28 cellular contexts compared by ENCODE assay signal in the genomic region with DNA sequence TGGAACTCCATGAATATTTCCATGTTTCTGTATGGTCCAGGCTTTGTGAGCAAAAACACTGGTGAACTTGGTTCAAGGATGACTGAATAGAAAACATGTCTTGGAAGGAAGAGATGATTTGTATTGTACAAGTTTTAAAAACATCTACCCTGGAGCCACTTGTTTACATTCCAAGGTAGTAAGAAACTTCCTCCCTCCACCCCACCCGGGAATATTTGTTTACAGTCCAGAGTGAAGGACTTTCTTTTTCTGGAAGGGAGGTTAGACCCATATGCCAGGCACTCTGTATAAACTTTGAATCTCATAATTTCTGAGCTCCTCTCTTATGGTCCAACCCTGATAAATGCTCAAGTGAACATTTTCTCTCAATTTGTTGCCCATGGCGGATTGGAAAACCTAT.
A peak's percentile ranks its signal among the peaks of the same experiment; 100 is the strongest.
DNase-seq lines count a peak whose midpoint lies in the region; ATAC-seq, FAIRE-seq and TF ChIP-seq lines count a peak whose summit lies in the region.
"Had no signal": no experiment of that assay in that cellular context is flagged by ENCODE, and none has a peak within 500 bp of the region (broad histone marks: within the 10 kb centered on the region; RNA-seq: fewer than 3 reads in every experiment).

No MANE protein-coding gene starts in this region.

- H3K27ac Mint-ChIP-seq in endothelial cell (ENCODE audit: unreplicated experiment) = no peak overlapping the region
- H3K27ac Mint-ChIP-seq: activated T-cell treated with anti-CD3 and anti-CD28 coated beads, Interleukin-2, amount 50 U/mL, for 72 hours; naive B cell; stimulated activated naive CD8-positive, alpha-beta T cell treated with anti-CD3 and anti-CD28 coated beads, Interleukin-15, Interleukin-2, amounts not matched to agents 100 ng/mL and 50 ng/mL, for 24 hours had no signal

- H3K4me3 ChIP-seq in A549 (no peak overlapping the region), SJCRH30 (no peak overlapping the region), fibroblast of pulmonary artery (replicated peaks; ENCODE audit: low read depth, low read length) (no peak overlapping the region), right cardiac atrium (ENCODE audit: low read length) (no peak overlapping the region)
- H3K4me3 ChIP-seq: left ventricle myocardium inferior, thoracic aorta, vagina had no signal

- no peaks in the 10 kb centered on the region for H3K36me3 Mint-ChIP-seq in endothelial cell (ENCODE audit: low read depth, unreplicated experiment)
- H3K36me3 Mint-ChIP-seq: naive B cell had no signal

- H3K36me3 ChIP-seq in SJCRH30 = no peaks in the 10 kb centered on the region
- H3K36me3 ChIP-seq: BE2C, left ventricle myocardium inferior, thoracic aorta, vagina had no signal

- CTCF ChIA-PET in A549 (lab: Yijun Ruan, JAX) = no interaction called here

- intact Hi-C loops in right cardiac atrium (cut with DNase I) = no loop called here

- H3K27me3 ChIP-seq in SJCRH30 (no peaks in the 10 kb centered on the region), right cardiac atrium (ENCODE audit: control insufficient read depth, insufficient read depth) (no peaks in the 10 kb centered on the region)
- H3K27me3 ChIP-seq: BE2C, vagina had no signal

- H3K9me3 ChIP-seq in A549 = no peaks in the 10 kb centered on the region
- H3K9me3 ChIP-seq in SJCRH30 (replicated peaks) = no peaks in the 10 kb centered on the region
- no peaks in the 10 kb centered on the region for H3K9me3 ChIP-seq in right cardiac atrium (ENCODE audit: control insufficient read depth, low read length)
- H3K9me3 ChIP-seq: BE2C, left ventricle myocardium inferior, thoracic aorta, vagina had no signal

- H3K27ac ChIP-seq in A549 = 0 out of 6 replicates have a peak overlapping the region, but pooled peaks of 1 of the 2 experiments have one; percentile 12
- peak overlapping the region; percentile 98 for H3K27ac ChIP-seq in SJCRH30
- H3K27ac ChIP-seq in right cardiac atrium (ENCODE audit: low read length) = no peak overlapping the region
- H3K27ac ChIP-seq: 22Rv1, left ventricle myocardium inferior, thoracic aorta, vagina had no signal

- FAIRE-seq in A549 (lab: Jason Lieb, UNC) = peak; percentile 18

- POLR2A ChIA-PET in A549 (lab: Yijun Ruan, JAX) = no interaction called here

- no peak for DNase-seq in A549 (ENCODE audit: low read depth in 1 of 2, low spot score in 1 of 2)
- peak; percentile 17 for DNase-seq in GM04504 (ENCODE audit: low read depth)
- DNase-seq in SJCRH30 = no peak
- DNase-seq in fibroblast of pulmonary artery (ENCODE audit: low read depth) = peak; percentile 28
- no peak for DNase-seq in endothelial cell (ENCODE audit: low spot score)
- DNase-seq in right cardiac atrium = no peak
- DNase-seq in 8988T = no peak
- no peak for DNase-seq in NCI-H82 (lab: John Stamatoyannopoulos, UW)
- DNase-seq: activated CD4-positive, alpha-beta T cell treated with anti-CD3 and anti-CD28 coated beads, Interleukin-2, amount 50 U/mL, for 1 hour; activated naive CD4-positive, alpha-beta T cell; activated T-cell treated with anti-CD3 and anti-CD28 coated beads, Interleukin-2, amount 50 U/mL, for 72 hours; amniotic stem cell; BE2C; erythroblast; islet precursor cell; left ventricle myocardium inferior; naive B cell; NCI-H1092; NCI-H1694 treated with DMSO at 0.1 percent for 48 hours; NCI-H2171 treated with DMSO at 0.1 percent for 48 hours; NCI-H526; occipital lobe; SHP77 had no signal

- TF ChIP-seq CTCF in A549 (IDR thresholded peaks at IDR 0.05) (no peak), fibroblast of pulmonary artery (IDR thresholded peaks at IDR 0.05; ENCODE audit: low read length, missing control alignments) (no peak), endothelial cell (IDR thresholded peaks at IDR 0.05; ENCODE audit: unreplicated experiment) (no peak)

- H3K9me3 Mint-ChIP-seq in endothelial cell (ENCODE audit: unreplicated experiment) = no peaks in the 10 kb centered on the region
- H3K9me3 Mint-ChIP-seq: stimulated activated naive CD8-positive, alpha-beta T cell treated with anti-CD3 and anti-CD28 coated beads, Interleukin-15, Interleukin-2, amounts not matched to agents 100 ng/mL and 50 ng/mL, for 24 hours had no signal

- 49% methylated on average over 2 of the region's 2 CpGs for WGBS in A549 (ENCODE audit: missing lambda C conversion rate)
- WGBS in right cardiac atrium = 71% methylated on average over 2 of the region's 2 CpGs

- peak overlapping the region; percentile 14; the same call in 2 of the 3 replicates for H3K4me2 ChIP-seq in A549

- ATAC-seq in A549 = no peak
- no peak for ATAC-seq in right cardiac atrium
- ATAC-seq: activated T-cell treated with anti-CD3 and anti-CD28 coated beads, Interleukin-2, amount 50 U/mL, for 72 hours; Panc1 had no signal

- no peaks in the 10 kb centered on the region for H3K4me1 Mint-ChIP-seq in endothelial cell (ENCODE audit: unreplicated experiment)
- H3K4me1 Mint-ChIP-seq: naive B cell had no signal

- TF ChIP-seq EP300 in A549 (IDR thresholded peaks at IDR 0.05) = no peak

- TF ChIP-seq POLR2A in A549 (IDR thresholded peaks at IDR 0.05; ENCODE audit: low read length) = no peak

- H3K4me1 ChIP-seq in A549 (peaks cover 7% of the 10 kb centered on the region; the same call in 1 of the 3 replicates), SJCRH30 (peaks cover 39% of the 10 kb centered on the region), right cardiac atrium (ENCODE audit: control insufficient read depth, insufficient read depth, low read length) (no peaks in the 10 kb centered on the region)
- H3K4me1 ChIP-seq: BE2C, left ventricle myocardium inferior, vagina had no signal

- H3K4me3 Mint-ChIP-seq in endothelial cell (ENCODE audit: unreplicated experiment) = no peak overlapping the region
- H3K4me3 Mint-ChIP-seq: activated T-cell treated with anti-CD3 and anti-CD28 coated beads, Interleukin-2, amount 50 U/mL, for 72 hours; naive B cell; stimulated activated naive CD8-positive, alpha-beta T cell treated with anti-CD3 and anti-CD28 coated beads, Interleukin-15, Interleukin-2, amounts not matched to agents 100 ng/mL and 50 ng/mL, for 24 hours had no signal

- no peaks in the 10 kb centered on the region for H3K27me3 Mint-ChIP-seq in endothelial cell (ENCODE audit: unreplicated experiment)
- H3K27me3 Mint-ChIP-seq: stimulated activated naive CD8-positive, alpha-beta T cell treated with anti-CD3 and anti-CD28 coated beads, Interleukin-15, Interleukin-2, amounts not matched to agents 100 ng/mL and 50 ng/mL, for 24 hours had no signal

- no peak for TF ChIP-seq RAD21 in A549 (conservative IDR thresholded peaks at IDR 0.05 in 1 of 2, IDR thresholded peaks at IDR 0.05 in 1 of 2)

TF ChIP-seq in A549, 52 proteins besides CTCF, POLR2A, EP300 and RAD21:
- TF ChIP-seq ZNF302 (CRISPR knock-in tag; IDR thresholded peaks at IDR 0.05) (no peak), TFCP2L1 (CRISPR knock-in tag; IDR thresholded peaks at IDR 0.05) (no peak), SMC3 (IDR thresholded peaks at IDR 0.05) (no peak), HOXB5 (CRISPR knock-in tag; IDR thresholded peaks at IDR 0.05) (no peak), NR3C1 (IDR thresholded peaks at IDR 0.05) (no peak), FOSB (CRISPR knock-in tag; IDR thresholded peaks at IDR 0.05) (no peak), ZC3H11A (IDR thresholded peaks at IDR 0.05) (no peak), MYC (IDR thresholded peaks at IDR 0.05; ENCODE audit: borderline replicate concordance, low read length) (no peak), CBX2 (IDR thresholded peaks at IDR 0.05; ENCODE audit: borderline replicate concordance, low read depth) (no peak), MAZ (IDR thresholded peaks at IDR 0.05; ENCODE audit: borderline replicate concordance, low read depth, low read length) (no peak), HEYL (CRISPR knock-in tag; IDR thresholded peaks at IDR 0.05) (no peak), FOXS1 (CRISPR knock-in tag; IDR thresholded peaks at IDR 0.05) (no peak), RFX5 (IDR thresholded peaks at IDR 0.05) (no peak)
- TF ChIP-seq, protein P1, sequence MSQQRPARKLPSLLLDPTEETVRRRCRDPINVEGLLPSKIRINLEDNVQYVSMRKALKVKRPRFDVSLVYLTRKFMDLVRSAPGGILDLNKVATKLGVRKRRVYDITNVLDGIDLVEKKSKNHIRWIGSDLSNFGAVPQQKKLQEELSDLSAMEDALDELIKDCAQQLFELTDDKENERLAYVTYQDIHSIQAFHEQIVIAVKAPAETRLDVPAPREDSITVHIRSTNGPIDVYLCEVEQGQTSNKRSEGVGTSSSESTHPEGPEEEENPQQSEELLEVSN (IDR thresholded peaks at IDR 0.05; ENCODE audit: borderline replicate concordance, low read depth) = no peak

Comparison
In these comparisons a context has a peak if more than half of its experiments do, and no peak if none do; other contexts are left out.
1. DNase-seq: peak in GM04504 (single experiment) and fibroblast of pulmonary artery (single experiment); none in A549 (0 of 2), SJCRH30 (0 of 2), endothelial cell (single experiment), right cardiac atrium (0 of 3), 8988T (single experiment) and NCI-H82 (single experiment).